In genomic region chr3:61250784-61251173, GRCh38 we compare ENCODE assay signal across 8 cellular contexts. TPM values are rescaled to one million over a fixed set of nuclear protein-coding genes. Genes with fewer than 3 reads are reported as not detected.
DNase-seq lines count a peak whose midpoint lies in the region; ATAC-seq and TF ChIP-seq lines count a peak whose summit lies in the region.

No MANE protein-coding gene starts in this region.

- H3K4me3 Mint-ChIP-seq in GM23338 (peak overlapping the region; percentile 84), WTC11 (peak overlapping the region; percentile 89), naive B cell (peak overlapping the region; percentile 84 to 98 (median 95))

- peak overlapping the region; percentile 49 for H3K4me3 ChIP-seq in GM23338
- H3K4me3 ChIP-seq in upper lobe of left lung, result peak overlapping the region; percentile 62 to 86 (median 77)

- TF ChIP-seq CTCF in GM23338 (conservative IDR thresholded peaks at IDR 0.05; ENCODE audit: low read depth in 2 of 2), result no peak
- no peak for TF ChIP-seq CTCF in WTC11 (IDR thresholded peaks at IDR 0.05)
- no peak for TF ChIP-seq CTCF in upper lobe of left lung (IDR thresholded peaks at IDR 0.05)

- peak overlapping the region; percentile 80 for H2AFZ ChIP-seq in GM23338

- peaks cover 17% of the 10 kb centered on the region for H3K4me1 Mint-ChIP-seq in GM23338
- H3K4me1 Mint-ChIP-seq in WTC11, result peaks cover 28% of the 10 kb centered on the region
- peaks cover 22 to 25% (median 25%) of the 10 kb centered on the region in 3 donors for H3K4me1 Mint-ChIP-seq in naive B cell

- H3K27ac Mint-ChIP-seq in GM23338, result peak overlapping the region; percentile 25
- peak overlapping the region; percentile 97 for H3K27ac Mint-ChIP-seq in WTC11
- H3K27ac Mint-ChIP-seq in naive B cell, result peak overlapping the region in 4 of 6 donors; percentile 50 to 95 (median 88)

- H3K27me3 Mint-ChIP-seq in GM23338 (ENCODE audit: insufficient read depth, low read depth, poor library complexity), result peaks cover 5% of the 10 kb centered on the region
- no peaks in the 10 kb centered on the region for H3K27me3 Mint-ChIP-seq in WTC11 (ENCODE audit: low read depth)
- peaks cover 5 to 11% (median 10%) of the 10 kb centered on the region in 3 donors for H3K27me3 Mint-ChIP-seq in naive B cell

- H3K9me3 ChIP-seq in upper lobe of left lung, result no peaks in the 10 kb centered on the region

- H3K27me3 ChIP-seq in GM23338 (ENCODE audit: insufficient read depth), result no peaks in the 10 kb centered on the region
- no peaks in the 10 kb centered on the region for H3K27me3 ChIP-seq in upper lobe of left lung

- no peaks in the 10 kb centered on the region for H3K9me3 Mint-ChIP-seq in GM23338
- H3K9me3 Mint-ChIP-seq in WTC11, result no peaks in the 10 kb centered on the region
- no peaks in the 10 kb centered on the region for H3K9me3 Mint-ChIP-seq in naive B cell

- peaks cover 16% of the 10 kb centered on the region for H3K4me1 ChIP-seq in GM23338 (ENCODE audit: insufficient read depth)
- H3K4me1 ChIP-seq in upper lobe of left lung, result peaks cover 7 to 14% (median 12%) of the 10 kb centered on the region in 4 donors

- CTCF ChIA-PET in WTC11 (lab: Charles Lee), result interaction anchor here (0.6 to 0.9 kb wide), 3 partner anchors 131 to 686 kb away, joined by 3 to 6 read pairs (median 3); no protein-coding TSS in a partner anchor

- peaks cover 6% of the 10 kb centered on the region; the same call in 1 of the 2 replicates for H3F3A ChIP-seq in GM23338 (replicated peaks; ENCODE audit: low read depth)

- DNase-seq in AG08396 (ENCODE audit: low spot score), result peak; percentile 11
- DNase-seq in GM23338 (ENCODE audit: low spot score), result peak; percentile 40
- peak; percentile 17 for DNase-seq in WTC11 (ENCODE audit: low spot score)
- no peak for DNase-seq in epithelial cell of prostate (ENCODE audit: low read depth, low spot score)
- peak; percentile 3 for DNase-seq in naive B cell
- DNase-seq in upper lobe of left lung, result peak in 1 of 2 donors; percentile 41

- peak overlapping the region; percentile 87 for H3K4me2 ChIP-seq in GM23338

- no peaks in the 10 kb centered on the region for H3K9me2 ChIP-seq in GM23338 (ENCODE audit: insufficient read depth)

- H4K20me1 ChIP-seq in GM23338 (replicated peaks; ENCODE audit: insufficient read depth), result no peaks in the 10 kb centered on the region

- H3K36me3 Mint-ChIP-seq in GM23338 (ENCODE audit: low read depth), result no peaks in the 10 kb centered on the region
- no peaks in the 10 kb centered on the region for H3K36me3 Mint-ChIP-seq in WTC11
- H3K36me3 Mint-ChIP-seq in naive B cell, result no peaks in the 10 kb centered on the region

- ATAC-seq in GM23338, result peak; percentile 18
- no peak for ATAC-seq in WTC11
- ATAC-seq in naive B cell (ENCODE audit: low read depth in 2 of 2), result no peak
- peak; percentile 53 to 64 for ATAC-seq in upper lobe of left lung (ENCODE audit: low FRiP score in 2 of 2)
- ATAC-seq in HG02610 (IDR thresholded peaks at IDR 0.05; ENCODE audit: unreplicated experiment), result no peak
- no peak for ATAC-seq in HG03442 (IDR thresholded peaks at IDR 0.05; ENCODE audit: unreplicated experiment)

- no peak for TF ChIP-seq EP300 in upper lobe of left lung (IDR thresholded peaks at IDR 0.05)

- TF ChIP-seq POLR2A in upper lobe of left lung (IDR thresholded peaks at IDR 0.05), result no peak

- WGBS in upper lobe of left lung, 2 donors, result 15 to 37% methylated on average over 5 to 19 of the region's 21 CpGs

- peak overlapping the region; percentile 68 for H3K27ac ChIP-seq in GM23338 (ENCODE audit: low read depth)
- peak overlapping the region; percentile 17 for H3K27ac ChIP-seq in epithelial cell of prostate
- H3K27ac ChIP-seq in upper lobe of left lung, result peak overlapping the region; percentile 54 to 92 (median 82)

- POLR2A ChIA-PET in WTC11 (lab: Charles Lee), result no interaction called here

- no peaks in the 10 kb centered on the region for H3K79me2 ChIP-seq in GM23338 (replicated peaks; ENCODE audit: insufficient read depth)

- H3K36me3 ChIP-seq in GM23338 (ENCODE audit: insufficient read depth) (no peaks in the 10 kb centered on the region), upper lobe of left lung (no peaks in the 10 kb centered on the region)

TF ChIP-seq in GM23338, 12 proteins besides CTCF, POLR2A, EP300 and RAD21 (continues in another document):
- TF ChIP-seq ZNF331 (CRISPR knock-in tag; IDR thresholded peaks at IDR 0.05; ENCODE audit: low read depth) (no peak), ZNF114 (CRISPR knock-in tag; IDR thresholded peaks at IDR 0.05) (no peak), STAT1 (IDR thresholded peaks at IDR 0.05; ENCODE audit: unreplicated experiment) (no peak), EZH2phosphoT487 (IDR thresholded peaks at IDR 0.05; ENCODE audit: unreplicated experiment) (no peak), POLR2AphosphoS5 (IDR thresholded peaks at IDR 0.05; ENCODE audit: low read depth) (no peak), JUNB (IDR thresholded peaks at IDR 0.05; ENCODE audit: unreplicated experiment) (no peak)

TF ChIP-seq in WTC11, 78 proteins besides CTCF, POLR2A, EP300 and RAD21:
- TF ChIP-seq MAX (CRISPR knock-in tag; IDR thresholded peaks at IDR 0.05) (no peak), USF1 (CRISPR knock-in tag; IDR thresholded peaks at IDR 0.05) (0 out of 2 replicates have a peak, but pooled peaks have one; percentile 28), TEAD1 (CRISPR knock-in tag; IDR thresholded peaks at IDR 0.05) (no peak)
TF ChIP-seq in WTC11: peak in this region for 1.

RNA-seq across cellular contexts. Expression of gene FHIT, which starts 0.5 kb away (rescaled TPM):
- 3.0 and 9.1 TPM in 2 replicates for total RNA-seq in GM23338 (2014; rRNA removed; shearing (Covaris generic))
- 6.9 and 8.3 TPM in 2 replicates for polyA plus RNA-seq in GM23338 (2016; fragmentation: Nextera tagmentation; extraction: Ambion mirVana)
- 2.6 to 8.0 TPM (median 7.1 TPM) in 3 replicates for total RNA-seq in WTC11 (2021)
- polyA plus RNA-seq in naive B cell (ENCODE audit: low read depth in 6 of 6), result 10 to 100 TPM in 2 of 6 donors, 1 to 10 TPM in 4; 3.2 to 12.6 (median 7.1) TPM
- 10 to 100 TPM in 3 of 6 donors, 1 to 10 TPM in 3; 6.8 to 56.6 (median 11.1) TPM for total RNA-seq in upper lobe of left lung

Comparison
In these comparisons a context has a peak if more than half of its experiments do, and no peak if none do; other contexts are left out.
1. ATAC-seq: peak in GM23338 (single experiment) and upper lobe of left lung (2 of 2); none in WTC11 (single experiment), naive B cell (0 of 2), HG02610 (single experiment) and HG03442 (single experiment).
2. H3K27ac ChIP-seq: peak in every context shown above with its lines; median percentile 82 in upper lobe of left lung; 68 in GM23338; 17 in epithelial cell of prostate.
3. H3K27ac Mint-ChIP-seq: peak in every context shown above with its lines; median percentile 97 in WTC11; 88 in naive B cell; 25 in GM23338.
4. Peak in every context shown above with its lines, with median percentiles within 50 percentile points of each other: H3K4me3 Mint-ChIP-seq.